2 cellular contexts compared by ENCODE assay signal in genomic region chr6:79869600-79870084, GRCh38.
TF ChIP-seq lines count a peak whose summit lies in the region.

No MANE protein-coding gene starts in this region.

TF ChIP-seq in A549, 52 proteins besides CTCF, POLR2A, EP300 and RAD21 (continued from another document):
- TF ChIP-seq ELK1 (IDR thresholded peaks at IDR 0.05; ENCODE audit: low read depth, low read length) = no peak
- TF ChIP-seq SMC3 (IDR thresholded peaks at IDR 0.05) = peak; percentile 34; the same call in 2 of the 3 replicates
- no peak for TF ChIP-seq ZFP36 (IDR thresholded peaks at IDR 0.05; ENCODE audit: borderline replicate concordance, partially characterized antibody)
- no peak for TF ChIP-seq HOXB13 (CRISPR knock-in tag; IDR thresholded peaks at IDR 0.05; ENCODE audit: low read depth)
- no peak for TF ChIP-seq CHD2 (IDR thresholded peaks at IDR 0.05; ENCODE audit: low read length, partially characterized antibody)
- TF ChIP-seq HEYL (CRISPR knock-in tag; IDR thresholded peaks at IDR 0.05) = no peak
- TF ChIP-seq TP53 (CRISPR knock-in tag; IDR thresholded peaks at IDR 0.05) = no peak
- TF ChIP-seq ZC3H11A (IDR thresholded peaks at IDR 0.05) = no peak
- TF ChIP-seq MAX (IDR thresholded peaks at IDR 0.05) = peak; percentile 69

TF ChIP-seq in GM12878, 131 proteins besides CTCF, POLR2A, EP300 and RAD21 (continued from another document):
- TF ChIP-seq MAX (IDR thresholded peaks at IDR 0.05; ENCODE audit: low read depth, low read length) (peak; percentile 62; the same call in 1 of the 2 replicates), PKNOX1 (IDR thresholded peaks at IDR 0.05) (peak; percentile 32; the same call in 1 of the 2 replicates), HDAC6 (IDR thresholded peaks at IDR 0.05; ENCODE audit: unreplicated experiment) (no peak), YY1 (IDR thresholded peaks at IDR 0.05; ENCODE audit: low read depth, low read length) (0 out of 2 replicates have a peak, but pooled peaks have one; percentile 24), TARDBP (IDR thresholded peaks at IDR 0.05; ENCODE audit: borderline replicate concordance) (no peak), SREBF2 (IDR thresholded peaks at IDR 0.05; ENCODE audit: low read length) (no peak), TBL1XR1 (IDR thresholded peaks at IDR 0.05; ENCODE audit: low read depth, low read length) (no peak), MLLT1 (IDR thresholded peaks at IDR 0.05) (no peak), BCLAF1 (IDR thresholded peaks at IDR 0.05) (no peak), SRF (IDR thresholded peaks at IDR 0.05; ENCODE audit: low read depth in 2 of 2, low read length in 2 of 2) (peak in 1 of 2 experiments; percentile 36; a peak in 1 of 4 replicates), NFIC (IDR thresholded peaks at IDR 0.05; ENCODE audit: low read depth, low read length) (no peak), CEBPZ (IDR thresholded peaks at IDR 0.05; ENCODE audit: low read depth, low read length) (no peak), CREM (IDR thresholded peaks at IDR 0.05; ENCODE audit: low read depth) (no peak), CUX1 (IDR thresholded peaks at IDR 0.05; ENCODE audit: insufficient replicate concordance, low read depth, low read length) (no peak), MYB (IDR thresholded peaks at IDR 0.05; ENCODE audit: borderline replicate concordance, low read depth, low read length) (no peak), SPI1 (IDR thresholded peaks at IDR 0.05; ENCODE audit: borderline replicate concordance, insufficient read depth, low read depth, low read length) (peak; percentile 29; the same call in 1 of the 2 replicates)
